Comparison of ENCODE assay signal across 8 cellular contexts in genomic region chr6:722077-722524, GRCh38.
A peak's percentile ranks its signal among the peaks of the same experiment; 100 is the strongest.
DNase-seq lines count a peak whose midpoint lies in the region; ATAC-seq and TF ChIP-seq lines count a peak whose summit lies in the region.

No MANE protein-coding gene starts in this region.

- H3K27ac Mint-ChIP-seq in central memory CD8-positive, alpha-beta T cell (ENCODE audit: low read depth): no peak overlapping the region

- TF ChIP-seq CTCF in GM20000 (IDR thresholded peaks at IDR 0.05; ENCODE audit: extremely low read depth, missing control alignments): peak; percentile 93

- TF ChIP-seq POLR2A in GM18505 (IDR thresholded peaks at IDR 0.05; ENCODE audit: borderline replicate concordance, extremely low read depth, insufficient read depth, insufficient read length): no peak

- DNase-seq in AG08396 (ENCODE audit: low spot score) (peak; percentile 90), GM20000 (ENCODE audit: low spot score) (peak; percentile 82), NCI-H226 (peak; percentile 64), kidney glomerular epithelial cell (lab: John Stamatoyannopoulos, UW) (peak; percentile 50)
- DNase-seq in activated CD4-positive, alpha-beta T cell treated with anti-CD3 and anti-CD28 coated beads for 24 hours (ENCODE audit: low read depth in 2 of 2): peak; percentile 59 to 72
- peak; percentile 34 to 44 for DNase-seq in central memory CD8-positive, alpha-beta T cell (ENCODE audit: low spot score in 2 of 2)
- peak; percentile 67 for DNase-seq in stimulated activated CD4-positive, alpha-beta T cell treated with anti-CD3 and anti-CD28 coated beads, Interleukin-2, amount 100 ng/mL, for 4 hours (ENCODE audit: low read depth)

- H3K36me3 Mint-ChIP-seq in central memory CD8-positive, alpha-beta T cell (ENCODE audit: insufficient read depth): no peaks in the 10 kb centered on the region

- ATAC-seq in central memory CD8-positive, alpha-beta T cell (replicated peaks; ENCODE audit: extremely low read depth, poor library complexity, severe bottlenecking): peak; percentile 77
- no peak for ATAC-seq in GM18505 (IDR thresholded peaks at IDR 0.05; ENCODE audit: unreplicated experiment)

- H3K9me3 Mint-ChIP-seq in central memory CD8-positive, alpha-beta T cell: no peaks in the 10 kb centered on the region

- H3K4me1 Mint-ChIP-seq in central memory CD8-positive, alpha-beta T cell: no peaks in the 10 kb centered on the region

- peaks cover 22% of the 10 kb centered on the region for H3K27me3 Mint-ChIP-seq in central memory CD8-positive, alpha-beta T cell

- no peak overlapping the region for H3K4me3 Mint-ChIP-seq in central memory CD8-positive, alpha-beta T cell

Comparison
In these comparisons a context has a peak if more than half of its experiments do, and no peak if none do; other contexts are left out.
1. DNase-seq: peak in every context shown above with its lines; median percentile 90 in AG08396; 82 in GM20000; 67 in stimulated activated CD4-positive, alpha-beta T cell treated with anti-CD3 and anti-CD28 coated beads, Interleukin-2, amount 100 ng/mL, for 4 hours; 66 in activated CD4-positive, alpha-beta T cell treated with anti-CD3 and anti-CD28 coated beads for 24 hours; 64 in NCI-H226; 50 in kidney glomerular epithelial cell; 39 in central memory CD8-positive, alpha-beta T cell.